In the genomic region with DNA sequence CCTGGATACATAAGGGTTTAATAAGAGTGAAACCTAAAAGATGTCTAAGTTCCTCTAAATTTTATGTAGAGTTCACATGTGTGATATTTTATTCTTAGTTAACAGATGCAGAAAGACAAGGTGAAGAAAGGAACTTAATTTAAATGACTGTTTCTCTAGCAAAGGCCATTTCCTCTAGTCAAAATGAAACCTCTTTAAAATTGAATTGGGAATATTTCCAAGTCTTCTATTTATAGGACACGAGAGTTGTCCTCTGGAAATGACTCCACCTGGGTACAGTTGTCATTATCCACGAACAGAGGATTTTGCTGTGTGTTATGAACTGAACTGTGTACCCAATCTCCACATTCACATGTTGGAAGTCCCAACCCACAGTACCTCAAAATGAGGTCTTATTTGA, we compare ENCODE assay signal across 23 cellular contexts.
"Had no signal": no experiment of that assay in that cellular context is flagged by ENCODE, and none has a peak within 500 bp of the region (broad histone marks: within the 10 kb centered on the region; RNA-seq: fewer than 3 reads in every experiment).

No MANE protein-coding gene starts in this region.

- DNase-seq: IMR-90, Karpas-422, KG1, MG63, NCI-H1092 treated with DMSO at 0.1 percent for 48 hours, NCI-H1417 treated with DMSO at 0.1 percent for 48 hours, NCI-H146, NCI-H1694 treated with DMSO at 0.1 percent for 48 hours, NCI-H1930, NCI-H2171 treated with DMSO at 0.1 percent for 48 hours, NCI-H345, NCI-H446 treated with DMSO at 0.1 percent for 48 hours, NCI-H510A treated with DMSO at 0.1 percent for 48 hours, NCI-H526, NCI-H82, SHP77, SK-N-SH, SW 1271, T-cell had no signal

- H3K9me3 ChIP-seq: MG63, SK-N-SH had no signal

- FAIRE-seq: HepG2 had no signal

- H3K36me3 ChIP-seq: MG63 had no signal

- H3K27ac ChIP-seq: RWPE1 had no signal

- H3K9ac ChIP-seq: SK-N-SH had no signal

- H3K4me2 ChIP-seq: SK-N-SH had no signal

- H3K4me3 ChIP-seq: MG63 had no signal

- ATAC-seq: HepG2, Panc1, PC-3, T-cell had no signal

- H3K27me3 ChIP-seq: MG63 had no signal
